16 cellular contexts compared by ENCODE assay signal in the genomic region with DNA sequence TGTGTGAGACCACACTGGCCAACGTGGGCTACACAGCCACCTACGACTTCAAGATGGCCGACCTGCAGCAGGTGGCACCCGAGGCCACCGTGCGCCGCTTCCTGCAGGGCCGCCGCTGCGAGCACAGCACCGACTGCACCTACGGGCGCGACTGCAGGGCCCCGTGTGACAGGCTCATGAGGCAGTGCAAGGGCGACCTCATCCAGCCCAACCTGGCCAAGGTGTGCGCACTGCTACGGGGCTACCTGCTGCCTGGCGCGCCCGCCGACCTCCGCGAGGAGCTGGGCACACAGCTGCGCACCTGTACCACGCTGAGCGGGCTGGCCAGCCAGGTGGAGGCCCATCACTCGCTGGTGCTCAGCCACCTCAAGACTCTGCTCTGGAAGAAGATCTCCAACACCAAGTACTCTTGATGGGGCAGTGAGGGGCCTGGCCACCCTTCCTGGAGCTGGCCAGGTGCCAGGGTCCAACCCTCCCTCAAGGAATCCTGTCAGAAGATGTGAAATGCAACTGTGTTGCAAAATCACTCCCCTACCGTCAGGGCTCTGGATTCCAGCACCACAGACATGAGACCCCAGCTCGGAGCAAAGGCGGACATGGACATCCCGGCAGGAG. TPM values are rescaled to one million over a fixed set of nuclear protein-coding genes. Genes with fewer than 3 reads are reported as not detected.
DNase-seq lines count a peak whose midpoint lies in the region; ATAC-seq, FAIRE-seq and TF ChIP-seq lines count a peak whose summit lies in the region.
"Had no signal": no experiment of that assay in that cellular context is flagged by ENCODE, and none has a peak within 500 bp of the region (broad histone marks: within the 10 kb centered on the region; RNA-seq: fewer than 3 reads in every experiment).

No MANE protein-coding gene starts in this region.

- no peak overlapping the region for H3K9ac ChIP-seq in HepG2 (ENCODE audit: insufficient read depth, low read depth, low read length)

- CTCF ChIA-PET in HepG2 (lab: Yijun Ruan, JAX; ENCODE audit: low intra/inter-chr PET ratio, low total read pairs): no interaction called here

- TF ChIP-seq CTCF in HepG2 (CRISPR knock-in tag; IDR thresholded peaks at IDR 0.05) (no peak), right lobe of liver (IDR thresholded peaks at IDR 0.05) (no peak), VCaP (conservative IDR thresholded peaks at IDR 0.05) (no peak), foreskin keratinocyte (conservative IDR thresholded peaks at IDR 0.05) (no peak)

- no peak overlapping the region for H2AFZ ChIP-seq in HepG2 (ENCODE audit: low read length)

- H3K79me2 ChIP-seq in HepG2 (ENCODE audit: insufficient read depth, low read length): peaks cover 24% of the 10 kb centered on the region

- no peak overlapping the region for H3K4me2 ChIP-seq in HepG2 (ENCODE audit: low read depth, low read length)

- POLR2A ChIA-PET in HepG2 (lab: Yijun Ruan, JAX): no interaction called here

- H3K36me3 ChIP-seq in HepG2 (replicated peaks in 1 of 2; ENCODE audit: control insufficient read depth in 1 of 2, insufficient read depth in 2 of 2, low read length in 2 of 2): peaks cover 11 to 20% of the 10 kb centered on the region in 2 experiments; a peak in 4 of 5 replicates
- peaks cover 0 to 39% (median 24%) of the 10 kb centered on the region in 4 donors for H3K36me3 ChIP-seq in right lobe of liver

- no peak for TF ChIP-seq POLR2A in HepG2 (IDR thresholded peaks at IDR 0.05; ENCODE audit: insufficient read depth in 1 of 2, low read depth in 2 of 2, low read length in 2 of 2)
- no peak for TF ChIP-seq POLR2A in right lobe of liver (IDR thresholded peaks at IDR 0.05)

- in situ Hi-C loops in HepG2 (cut with HindIII; ENCODE audit: extremely low pct_ligation_motif_present, low pct_unique_long_range_greater_than_20kb): no loop called here

- TF ChIP-seq RAD21 in HepG2 (CRISPR knock-in tag; IDR thresholded peaks at IDR 0.05): no peak

- H3K4me1 ChIP-seq in HepG2 (ENCODE audit: insufficient read depth, low read length) (peaks cover 31% of the 10 kb centered on the region), right lobe of liver (peaks cover 0 to 15% (median 7%) of the 10 kb centered on the region in 4 donors), foreskin keratinocyte (peaks cover 8% of the 10 kb centered on the region)

- DNase-seq in HepG2 (ENCODE audit: low spot score) (no peak), right lobe of liver (no peak), NCI-H146 treated with DMSO at 0.1 percent for 48 hours (lab: John Stamatoyannopoulos, UW; ENCODE audit: unreplicated experiment) (no peak), HuH-7.5 (ENCODE audit: low spot score) (no peak), foreskin keratinocyte (no peak)
- DNase-seq: activated CD4-positive, alpha-beta T cell treated with anti-CD3 and anti-CD28 coated beads for 36 hours; effector memory CD8-positive, alpha-beta T cell; NCI-H226; stimulated activated CD4-positive, alpha-beta T cell treated with anti-CD3 and anti-CD28 coated beads, Interleukin-1b, Interleukin-23, amount 100 ng/mL, for 48 hours had no signal

- H3K27me3 ChIP-seq in HepG2 (ENCODE audit: control insufficient read depth in 1 of 2, insufficient read depth in 2 of 2, low read length in 2 of 2): no peaks in the 10 kb centered on the region; a peak in 1 of 5 replicates
- H3K27me3 ChIP-seq in right lobe of liver: no peaks in the 10 kb centered on the region
- H3K27me3 ChIP-seq in foreskin keratinocyte: peaks cover 3% of the 10 kb centered on the region

- WGBS in HepG2 (ENCODE audit: low lambda C conversion rate): 100% methylated on average over 11 of the region's 32 CpGs
- no CpG with 5 or more reads among the region's 32 CpGs for WGBS in right lobe of liver (ENCODE audit: insufficient coverage, low coverage, low lambda C conversion rate, missing lambda C conversion rate)

- H3K9me3 ChIP-seq in HepG2 (ENCODE audit: low read length) (no peaks in the 10 kb centered on the region), right lobe of liver (no peaks in the 10 kb centered on the region)

- no peak overlapping the region for H3K4me3 ChIP-seq in HepG2 (replicated peaks in 1 of 3; ENCODE audit: insufficient read depth in 1 of 3, low read depth in 2 of 3, low read length in 3 of 3)
- no peak overlapping the region for H3K4me3 ChIP-seq in right lobe of liver

- no peak overlapping the region for H3K27ac ChIP-seq in HepG2 (ENCODE audit: extremely low read length, insufficient read depth, low read length)
- no peak overlapping the region for H3K27ac ChIP-seq in right lobe of liver
- peak overlapping the region; percentile 92; the same call in 1 of the 2 replicates for H3K27ac ChIP-seq in VCaP
- no peak overlapping the region for H3K27ac ChIP-seq in foreskin keratinocyte

- H4K20me1 ChIP-seq in HepG2 (ENCODE audit: insufficient read depth, low read length): peaks cover 52% of the 10 kb centered on the region

- intact Hi-C loops in HepG2 (cut with micrococcal nuclease; ENCODE audit: unreplicated experiment) (no loop called here), right lobe of liver (cut with DNase I) (no loop called here)

- TF ChIP-seq EP300 in HepG2 (IDR thresholded peaks at IDR 0.05; ENCODE audit: low read depth in 2 of 2, low read length in 2 of 2): no peak
- no peak for TF ChIP-seq EP300 in HepG2 (CRISPR knock-in tag; IDR thresholded peaks at IDR 0.05; ENCODE audit: borderline replicate concordance)

- no TSS peak for BruUV-seq in HepG2 (replicated peaks; lab: Mats Ljungman, UMichigan)

- FAIRE-seq in HepG2 (lab: Jason Lieb, UNC): no peak
- FAIRE-seq: GM18507, keratinocyte had no signal

- ATAC-seq in HepG2 (no peak), right lobe of liver (no peak), foreskin keratinocyte (no peak)
- ATAC-seq: activated CD4-positive, alpha-beta T cell treated with anti-CD3 and anti-CD28 coated beads for 36 hours; activated T-helper 17 cell treated with anti-CD3 and anti-CD28 coated beads, Interleukin-2, amount 50 U/mL, for 72 hours; effector memory CD8-positive, alpha-beta T cell had no signal

RNA-seq across cellular contexts. Expression of gene DIPK1B, which starts 11.1 kb away (rescaled TPM):
- total RNA-seq in HepG2 (2016; rRNA removed; fragmentation: Illumina TruSeq; extraction: Trizol) (0.18 and 0.28 TPM in 2 replicates), right lobe of liver (1 to 10 TPM; 1.4 to 7.7 (median 5.1) TPM), foreskin keratinocyte (0.07 and 0.21 TPM in 2 replicates)
- 0.91 and 1.1 TPM in 2 replicates for total RNA-seq in HepG2 (2016; cell fraction: cytosol; rRNA removed; fragmentation: Illumina TruSeq; extraction: Trizol; ENCODE audit: low read depth)
- 0.28 and 0.41 TPM in 2 replicates for total RNA-seq in HepG2 (2016; cell fraction: insoluble cytoplasmic fraction; rRNA removed; fragmentation: Illumina TruSeq; extraction: Trizol)
- 0.99 and 1.2 TPM in 2 replicates for total RNA-seq in HepG2 (2016; cell fraction: membrane; rRNA removed; fragmentation: Illumina TruSeq; extraction: Trizol)
- 0.16 TPM in 1 of 2 replicates, not detected in the other for total RNA-seq in HepG2 (2016; cell fraction: nucleus; rRNA removed; fragmentation: Illumina TruSeq; extraction: Trizol)
- polyA plus RNA-seq in HepG2 (2011; rRNA removed) (3.9 and 7.2 TPM in 2 replicates), foreskin keratinocyte (0.18 and 0.19 TPM in 2 replicates)
- polyA plus RNA-seq in HepG2 (2011; cell fraction: cytosol; rRNA removed): 4.8 and 7.5 TPM in 2 replicates
- 17.3 and 19.2 TPM in 2 replicates for polyA plus RNA-seq in HepG2 (2011; cell fraction: nucleus; rRNA removed)
- polyA plus RNA-seq in HepG2 (2012): 3.2 TPM in 2 replicates
- 1.3 TPM in 2 replicates for polyA plus RNA-seq in HepG2 (2016; cell fraction: cytosol; fragmentation: Illumina TruSeq; extraction: Trizol; ENCODE audit: low read depth)
- polyA plus RNA-seq in HepG2 (2016; cell fraction: insoluble cytoplasmic fraction; fragmentation: Illumina TruSeq; extraction: Trizol; ENCODE audit: low read depth): 0.28 and 0.45 TPM in 2 replicates
- 1.1 TPM in 2 replicates for polyA plus RNA-seq in HepG2 (2016; cell fraction: membrane; fragmentation: Illumina TruSeq; extraction: Trizol; ENCODE audit: low read depth)
- polyA plus RNA-seq in HepG2 (2016; cell fraction: nucleus; fragmentation: Illumina TruSeq; extraction: Trizol; ENCODE audit: insufficient read depth, low read depth): 0.56 and 0.57 TPM in 2 replicates
- 0.07 and 7.1 TPM in 2 replicates for polyA minus RNA-seq in HepG2 (2011; rRNA and poly(A)+ RNA removed; ENCODE audit: low replicate concordance)
- polyA minus RNA-seq in HepG2 (2011; cell fraction: cytosol; rRNA and poly(A)+ RNA removed): 2.7 and 3.6 TPM in 2 replicates
- 1.2 TPM in 2 replicates for polyA minus RNA-seq in HepG2 (2011; cell fraction: nucleus; rRNA and poly(A)+ RNA removed)
- total RNA-seq: activated T-helper 17 cell treated with anti-CD3 and anti-CD28 coated beads, Interleukin-2, amount 50 U/mL, for 72 hours had no signal
- polyA plus RNA-seq: keratinocyte had no signal

RNA-seq across cellular contexts. Expression of gene LCN10, which starts 19.3 kb away (rescaled TPM):
- total RNA-seq in HepG2 (2016; rRNA removed; fragmentation: Illumina TruSeq; extraction: Trizol) (0.14 and 0.53 TPM in 2 replicates), right lobe of liver (under 1 TPM in 4 of 6 experiments, not detected in 2; 0.23 to 0.81 (median 0.32) TPM), foreskin keratinocyte (not detected in 2 replicates)
- total RNA-seq in HepG2 (2016; cell fraction: cytosol; rRNA removed; fragmentation: Illumina TruSeq; extraction: Trizol; ENCODE audit: low read depth): not detected in 2 replicates
- total RNA-seq in HepG2 (2016; cell fraction: insoluble cytoplasmic fraction; rRNA removed; fragmentation: Illumina TruSeq; extraction: Trizol): 0.13 and 0.19 TPM in 2 replicates
- total RNA-seq in HepG2 (2016; cell fraction: membrane; rRNA removed; fragmentation: Illumina TruSeq; extraction: Trizol): 0.34 TPM in 2 replicates
- total RNA-seq in HepG2 (2016; cell fraction: nucleus; rRNA removed; fragmentation: Illumina TruSeq; extraction: Trizol): 0.22 TPM in 1 of 2 replicates, not detected in the other
- polyA plus RNA-seq in HepG2 (2011; rRNA removed) (0.61 and 0.84 TPM in 2 replicates), foreskin keratinocyte (not detected in 2 replicates)
- 0.82 and 1.0 TPM in 2 replicates for polyA plus RNA-seq in HepG2 (2011; cell fraction: cytosol; rRNA removed)
- 0.85 and 1.8 TPM in 2 replicates for polyA plus RNA-seq in HepG2 (2011; cell fraction: nucleus; rRNA removed)
- polyA plus RNA-seq in HepG2 (2012): 1.5 and 1.8 TPM in 2 replicates
- polyA plus RNA-seq in HepG2 (2016; cell fraction: cytosol; fragmentation: Illumina TruSeq; extraction: Trizol; ENCODE audit: low read depth): 0.18 and 0.24 TPM in 2 replicates
- 0.27 and 0.43 TPM in 2 replicates for polyA plus RNA-seq in HepG2 (2016; cell fraction: insoluble cytoplasmic fraction; fragmentation: Illumina TruSeq; extraction: Trizol; ENCODE audit: low read depth)
- polyA plus RNA-seq in HepG2 (2016; cell fraction: membrane; fragmentation: Illumina TruSeq; extraction: Trizol; ENCODE audit: low read depth): 0.15 and 0.43 TPM in 2 replicates
- 0.41 and 0.74 TPM in 2 replicates for polyA plus RNA-seq in HepG2 (2016; cell fraction: nucleus; fragmentation: Illumina TruSeq; extraction: Trizol; ENCODE audit: insufficient read depth, low read depth)
- 0.30 and 1.0 TPM in 2 replicates for polyA minus RNA-seq in HepG2 (2011; rRNA and poly(A)+ RNA removed; ENCODE audit: low replicate concordance)
- polyA minus RNA-seq in HepG2 (2011; cell fraction: cytosol; rRNA and poly(A)+ RNA removed): not detected in 2 replicates
- not detected in 2 replicates for polyA minus RNA-seq in HepG2 (2011; cell fraction: nucleus; rRNA and poly(A)+ RNA removed)
- total RNA-seq: Daoy, H4 had no signal
- polyA plus RNA-seq: keratinocyte had no signal

RNA-seq across cellular contexts. Expression of gene LCN6, which starts 24.9 kb away (rescaled TPM):
- total RNA-seq in HepG2 (2016; rRNA removed; fragmentation: Illumina TruSeq; extraction: Trizol) (not detected in 2 replicates), right lobe of liver (under 1 TPM in 2 of 6 experiments, not detected in 4; 0.26 to 0.63 TPM), foreskin keratinocyte (not detected in 2 replicates)
- total RNA-seq in HepG2 (2016; cell fraction: cytosol; rRNA removed; fragmentation: Illumina TruSeq; extraction: Trizol; ENCODE audit: low read depth): not detected in 2 replicates
- total RNA-seq in HepG2 (2016; cell fraction: insoluble cytoplasmic fraction; rRNA removed; fragmentation: Illumina TruSeq; extraction: Trizol): not detected in 2 replicates
- total RNA-seq in HepG2 (2016; cell fraction: membrane; rRNA removed; fragmentation: Illumina TruSeq; extraction: Trizol): not detected in 2 replicates
- total RNA-seq in HepG2 (2016; cell fraction: nucleus; rRNA removed; fragmentation: Illumina TruSeq; extraction: Trizol): not detected in 2 replicates
- polyA plus RNA-seq in HepG2 (2011; rRNA removed) (not detected in 2 replicates), foreskin keratinocyte (not detected in 2 replicates)
- polyA plus RNA-seq in HepG2 (2011; cell fraction: cytosol; rRNA removed): not detected in 2 replicates
- polyA plus RNA-seq in HepG2 (2011; cell fraction: nucleus; rRNA removed): not detected in 2 replicates
- not detected in 2 replicates for polyA plus RNA-seq in HepG2 (2012)
- polyA plus RNA-seq in HepG2 (2016; cell fraction: cytosol; fragmentation: Illumina TruSeq; extraction: Trizol; ENCODE audit: low read depth): not detected in 2 replicates
- not detected in 2 replicates for polyA plus RNA-seq in HepG2 (2016; cell fraction: insoluble cytoplasmic fraction; fragmentation: Illumina TruSeq; extraction: Trizol; ENCODE audit: low read depth)
- not detected in 2 replicates for polyA plus RNA-seq in HepG2 (2016; cell fraction: membrane; fragmentation: Illumina TruSeq; extraction: Trizol; ENCODE audit: low read depth)
- not detected in 2 replicates for polyA plus RNA-seq in HepG2 (2016; cell fraction: nucleus; fragmentation: Illumina TruSeq; extraction: Trizol; ENCODE audit: insufficient read depth, low read depth)
- not detected in 2 replicates for polyA minus RNA-seq in HepG2 (2011; rRNA and poly(A)+ RNA removed; ENCODE audit: low replicate concordance)
- not detected in 2 replicates for polyA minus RNA-seq in HepG2 (2011; cell fraction: cytosol; rRNA and poly(A)+ RNA removed)
- not detected in 2 replicates for polyA minus RNA-seq in HepG2 (2011; cell fraction: nucleus; rRNA and poly(A)+ RNA removed)
- total RNA-seq: activated CD4-positive, alpha-beta T cell treated with anti-CD3 and anti-CD28 coated beads for 36 hours; activated T-helper 17 cell treated with anti-CD3 and anti-CD28 coated beads, Interleukin-2, amount 50 U/mL, for 72 hours; Daoy; H4 had no signal
- polyA plus RNA-seq: keratinocyte had no signal

RNA-seq across cellular contexts. Expression of gene LCN8, which starts 34.6 kb away (rescaled TPM):
- total RNA-seq in HepG2 (2016; rRNA removed; fragmentation: Illumina TruSeq; extraction: Trizol): not detected in 2 replicates
- not detected in 2 replicates for total RNA-seq in HepG2 (2016; cell fraction: cytosol; rRNA removed; fragmentation: Illumina TruSeq; extraction: Trizol; ENCODE audit: low read depth)
- total RNA-seq in HepG2 (2016; cell fraction: insoluble cytoplasmic fraction; rRNA removed; fragmentation: Illumina TruSeq; extraction: Trizol): not detected in 2 replicates
- not detected in 2 replicates for total RNA-seq in HepG2 (2016; cell fraction: membrane; rRNA removed; fragmentation: Illumina TruSeq; extraction: Trizol)
- not detected in 2 replicates for total RNA-seq in HepG2 (2016; cell fraction: nucleus; rRNA removed; fragmentation: Illumina TruSeq; extraction: Trizol)
- polyA plus RNA-seq in HepG2 (2011; rRNA removed): 0.15 TPM in 1 of 2 replicates, not detected in the other
- polyA plus RNA-seq in HepG2 (2011; cell fraction: cytosol; rRNA removed): 0.01 TPM in 1 of 2 replicates, not detected in the other
- 0.64 and 1.8 TPM in 2 replicates for polyA plus RNA-seq in HepG2 (2011; cell fraction: nucleus; rRNA removed)
- not detected in 2 replicates for polyA plus RNA-seq in HepG2 (2012)
- not detected in 2 replicates for polyA plus RNA-seq in HepG2 (2016; cell fraction: cytosol; fragmentation: Illumina TruSeq; extraction: Trizol; ENCODE audit: low read depth)
- not detected in 2 replicates for polyA plus RNA-seq in HepG2 (2016; cell fraction: insoluble cytoplasmic fraction; fragmentation: Illumina TruSeq; extraction: Trizol; ENCODE audit: low read depth)
- polyA plus RNA-seq in HepG2 (2016; cell fraction: membrane; fragmentation: Illumina TruSeq; extraction: Trizol; ENCODE audit: low read depth): not detected in 2 replicates
- polyA plus RNA-seq in HepG2 (2016; cell fraction: nucleus; fragmentation: Illumina TruSeq; extraction: Trizol; ENCODE audit: insufficient read depth, low read depth): not detected in 2 replicates
- polyA minus RNA-seq in HepG2 (2011; rRNA and poly(A)+ RNA removed; ENCODE audit: low replicate concordance): not detected in 2 replicates
- not detected in 2 replicates for polyA minus RNA-seq in HepG2 (2011; cell fraction: cytosol; rRNA and poly(A)+ RNA removed)
- not detected in 2 replicates for polyA minus RNA-seq in HepG2 (2011; cell fraction: nucleus; rRNA and poly(A)+ RNA removed)
- not detected for total RNA-seq in right lobe of liver
- total RNA-seq in foreskin keratinocyte: not detected in 2 replicates
- polyA plus RNA-seq in foreskin keratinocyte: not detected in 2 replicates
- total RNA-seq: activated CD4-positive, alpha-beta T cell treated with anti-CD3 and anti-CD28 coated beads for 36 hours; activated T-helper 17 cell treated with anti-CD3 and anti-CD28 coated beads, Interleukin-2, amount 50 U/mL, for 72 hours; Daoy; H4; mucosa of gallbladder had no signal
- polyA plus RNA-seq: keratinocyte had no signal

RNA-seq across cellular contexts. Expression of gene AGPAT2, which starts 36.2 kb away (rescaled TPM):
- total RNA-seq in HepG2 (2016; rRNA removed; fragmentation: Illumina TruSeq; extraction: Trizol) (2.5 and 3.9 TPM in 2 replicates), right lobe of liver (100 to 1,000 TPM; 117 to 379 (median 184) TPM), foreskin keratinocyte (38.1 and 41.9 TPM in 2 replicates)
- 5.2 and 5.9 TPM in 2 replicates for total RNA-seq in HepG2 (2016; cell fraction: cytosol; rRNA removed; fragmentation: Illumina TruSeq; extraction: Trizol; ENCODE audit: low read depth)
- 2.1 and 3.5 TPM in 2 replicates for total RNA-seq in HepG2 (2016; cell fraction: insoluble cytoplasmic fraction; rRNA removed; fragmentation: Illumina TruSeq; extraction: Trizol)
- total RNA-seq in HepG2 (2016; cell fraction: membrane; rRNA removed; fragmentation: Illumina TruSeq; extraction: Trizol): 6.3 and 6.7 TPM in 2 replicates
- 3.1 and 3.9 TPM in 2 replicates for total RNA-seq in HepG2 (2016; cell fraction: nucleus; rRNA removed; fragmentation: Illumina TruSeq; extraction: Trizol)
- polyA plus RNA-seq in HepG2 (2011; rRNA removed) (25.8 and 33.0 TPM in 2 replicates), foreskin keratinocyte (61.5 and 75.3 TPM in 2 replicates)
- 34.1 and 37.6 TPM in 2 replicates for polyA plus RNA-seq in HepG2 (2011; cell fraction: cytosol; rRNA removed)
- 32.1 and 35.6 TPM in 2 replicates for polyA plus RNA-seq in HepG2 (2011; cell fraction: nucleus; rRNA removed)
- 9.3 and 10.6 TPM in 2 replicates for polyA plus RNA-seq in HepG2 (2012)
- 8.4 and 9.1 TPM in 2 replicates for polyA plus RNA-seq in HepG2 (2016; cell fraction: cytosol; fragmentation: Illumina TruSeq; extraction: Trizol; ENCODE audit: low read depth)
- 3.6 and 3.8 TPM in 2 replicates for polyA plus RNA-seq in HepG2 (2016; cell fraction: insoluble cytoplasmic fraction; fragmentation: Illumina TruSeq; extraction: Trizol; ENCODE audit: low read depth)
- 9.7 and 9.8 TPM in 2 replicates for polyA plus RNA-seq in HepG2 (2016; cell fraction: membrane; fragmentation: Illumina TruSeq; extraction: Trizol; ENCODE audit: low read depth)
- polyA plus RNA-seq in HepG2 (2016; cell fraction: nucleus; fragmentation: Illumina TruSeq; extraction: Trizol; ENCODE audit: insufficient read depth, low read depth): 8.2 and 8.4 TPM in 2 replicates
- polyA minus RNA-seq in HepG2 (2011; rRNA and poly(A)+ RNA removed; ENCODE audit: low replicate concordance): 34.1 and 96.5 TPM in 2 replicates
- polyA minus RNA-seq in HepG2 (2011; cell fraction: cytosol; rRNA and poly(A)+ RNA removed): 12.3 and 17.9 TPM in 2 replicates
- 6.1 and 6.2 TPM in 2 replicates for polyA minus RNA-seq in HepG2 (2011; cell fraction: nucleus; rRNA and poly(A)+ RNA removed)
